ENCODE assay signal across 19 cellular contexts in the genomic region with DNA sequence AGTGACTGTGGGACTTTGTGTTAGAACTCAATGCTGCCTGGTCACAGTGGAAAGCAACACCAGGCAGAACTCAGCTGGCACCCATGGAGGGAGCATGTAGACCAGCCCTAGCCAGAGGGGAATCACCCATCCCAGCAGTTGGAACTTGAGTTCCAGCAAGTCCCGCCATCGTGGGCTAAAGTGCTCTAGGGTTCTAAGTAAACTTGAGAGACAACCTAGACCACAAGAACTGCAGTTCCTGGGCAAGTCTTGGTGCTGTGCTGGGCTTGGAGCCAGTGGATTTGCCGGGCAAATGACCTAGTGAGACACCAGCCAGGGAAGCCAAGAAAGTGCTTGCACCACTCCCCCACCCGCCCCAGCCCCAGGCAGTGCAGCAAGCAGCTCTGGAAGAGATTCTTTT. TPM values are rescaled to one million over a fixed set of nuclear protein-coding genes. Genes with fewer than 3 reads are reported as not detected.
DNase-seq lines count a peak whose midpoint lies in the region; ATAC-seq and TF ChIP-seq lines count a peak whose summit lies in the region.
"Had no signal": no experiment of that assay in that cellular context is flagged by ENCODE, and none has a peak within 500 bp of the region (broad histone marks: within the 10 kb centered on the region; RNA-seq: fewer than 3 reads in every experiment).

No MANE protein-coding gene starts in this region.

- H3K27me3 Mint-ChIP-seq in stimulated activated memory B cell treated with anti-CD40 and anti-IgM and Interleukin-4, amounts not matched to agents 10 μg/mL and 1 μg/mL and 100 μg/mL, for 72 hours = peaks cover under 1% of the 10 kb centered on the region

- no peaks in the 10 kb centered on the region for H3K9me3 ChIP-seq in body of pancreas
- H3K9me3 ChIP-seq in lung (ENCODE audit: control insufficient read depth in 2 of 2, insufficient read depth in 1 of 2, low read length in 1 of 2) = no peaks in the 10 kb centered on the region
- H3K9me3 ChIP-seq: adrenal gland, suprapubic skin had no signal

- H3K27ac ChIP-seq in body of pancreas = peak overlapping the region in 3 of 4 donors; percentile 15 to 70 (median 67)
- H3K27ac ChIP-seq in lung (ENCODE audit: low read depth in 1 of 2, low read length in 1 of 2) = no peak overlapping the region
- H3K27ac ChIP-seq: adrenal gland, cardiac muscle cell, heart right ventricle, suprapubic skin had no signal

- WGBS in body of pancreas, 2 donors = 17 to 63% methylated on average over 1 to 4 of the region's 4 CpGs
- 64 to 89% methylated on average over 4 of the region's 4 CpGs for WGBS in lung, 2 donors

- TF ChIP-seq CTCF in body of pancreas (IDR thresholded peaks at IDR 0.05) = no peak
- TF ChIP-seq CTCF in lung (IDR thresholded peaks at IDR 0.05; ENCODE audit: control extremely low read depth, extremely low read depth) = no peak

- no peaks in the 10 kb centered on the region for H3K27me3 ChIP-seq in body of pancreas
- no peaks in the 10 kb centered on the region for H3K27me3 ChIP-seq in lung (ENCODE audit: control insufficient read depth, insufficient read depth)
- H3K27me3 ChIP-seq: adrenal gland, suprapubic skin had no signal

- peaks cover 36% of the 10 kb centered on the region for H3K4me1 ChIP-seq in body of pancreas
- no peaks in the 10 kb centered on the region for H3K4me1 ChIP-seq in lung (ENCODE audit: control insufficient read depth in 2 of 2, insufficient read depth in 2 of 2, low read length in 2 of 2)
- H3K4me1 ChIP-seq: adrenal gland, suprapubic skin had no signal

- no peak overlapping the region for H3K4me3 Mint-ChIP-seq in stimulated activated memory B cell treated with anti-CD40 and anti-IgM and Interleukin-4, amounts not matched to agents 10 μg/mL and 1 μg/mL and 100 μg/mL, for 72 hours

- intact Hi-C loops in body of pancreas (cut with DNase I) = no loop called here

- no peaks in the 10 kb centered on the region for H3K9me3 Mint-ChIP-seq in stimulated activated memory B cell treated with anti-CD40 and anti-IgM and Interleukin-4, amounts not matched to agents 10 μg/mL and 1 μg/mL and 100 μg/mL, for 72 hours

- H3K27ac Mint-ChIP-seq in stimulated activated memory B cell treated with anti-CD40 and anti-IgM and Interleukin-4, amounts not matched to agents 10 μg/mL and 1 μg/mL and 100 μg/mL, for 72 hours = peak overlapping the region; percentile 26

- H3K4me3 ChIP-seq in body of pancreas = no peak overlapping the region
- no peak overlapping the region for H3K4me3 ChIP-seq in lung
- H3K4me3 ChIP-seq: adrenal gland, cardiac muscle cell, heart right ventricle, suprapubic skin had no signal

- TF ChIP-seq POLR2A in body of pancreas (IDR thresholded peaks at IDR 0.05) = no peak

- peaks cover 39% of the 10 kb centered on the region for H3K4me1 Mint-ChIP-seq in stimulated activated memory B cell treated with anti-CD40 and anti-IgM and Interleukin-4, amounts not matched to agents 10 μg/mL and 1 μg/mL and 100 μg/mL, for 72 hours

- DNase-seq in EH (ENCODE audit: low read depth) = peak; percentile 79
- DNase-seq in body of pancreas = peak; percentile 49 to 74 (median 69)
- DNase-seq in lung (ENCODE audit: low spot score) = peak; percentile 25
- no peak for DNase-seq in foreskin melanocyte
- no peak for DNase-seq in stimulated activated CD4-positive, alpha-beta T cell treated with anti-CD3 and anti-CD28 coated beads, Interleukin-4, amount 100 ng/mL, for 24 hours
- no peak for DNase-seq in activated T-cell treated with anti-CD3 and anti-CD28 coated beads for 4 hours
- DNase-seq: AML-193; COR-L47; heart right ventricle; KG1; NCI-H1092; NCI-H2081; NCI-H524; stimulated activated CD4-positive, alpha-beta T cell treated with anti-CD3 and anti-CD28 coated beads, Interleukin-4, amount 100 ng/mL, for 4 hours had no signal

- no peaks in the 10 kb centered on the region for H3K36me3 Mint-ChIP-seq in stimulated activated memory B cell treated with anti-CD40 and anti-IgM and Interleukin-4, amounts not matched to agents 10 μg/mL and 1 μg/mL and 100 μg/mL, for 72 hours

- H3K36me3 ChIP-seq in body of pancreas (replicated peaks in 1 of 2; ENCODE audit: insufficient read depth in 1 of 2, low read depth in 2 of 2) (no peaks in the 10 kb centered on the region), lung (ENCODE audit: control insufficient read depth in 2 of 2, insufficient read depth in 2 of 2, low read length in 2 of 2) (no peaks in the 10 kb centered on the region)
- H3K36me3 ChIP-seq: adrenal gland, cardiac muscle cell, heart right ventricle, suprapubic skin had no signal

- ATAC-seq in body of pancreas (peak; percentile 71), lung (ENCODE audit: insufficient read depth, low FRiP score) (no peak), GM19467 (IDR thresholded peaks at IDR 0.05; ENCODE audit: unreplicated experiment) (no peak)
- no peak for ATAC-seq in stimulated activated memory B cell treated with anti-CD40 and anti-IgM and Interleukin-4, amounts not matched to agents 10 μg/mL and 1 μg/mL and 100 μg/mL, for 72 hours
- ATAC-seq: heart right ventricle had no signal

RNA-seq across cellular contexts. Expression of a gene that starts 24.4 kb away (rescaled TPM):
- 10 to 100 TPM in 1 of 2 donors, 1 to 10 TPM in 1; 2.9 to 25.4 TPM for total RNA-seq in body of pancreas
- total RNA-seq in lung = 10 to 100 TPM; 18.5 to 35.6 TPM
- polyA plus RNA-seq in lung = 10 to 100 TPM; 57.7 to 61.6 TPM
- polyA plus RNA-seq: cardiac muscle cell had no signal

RNA-seq across cellular contexts. Expression of a gene that starts 42.1 kb away (rescaled TPM):
- total RNA-seq in body of pancreas (10 to 100 TPM; 20.4 to 23.3 TPM), lung (10 to 100 TPM in 1 of 2 donors, 1 to 10 TPM in 1; 4.2 to 15.4 TPM)
- 10 to 100 TPM; 11.4 to 15.4 TPM for polyA plus RNA-seq in lung

Comparison
In these comparisons a context has a peak if more than half of its experiments do, and no peak if none do; other contexts are left out.
1. DNase-seq: peak in EH (single experiment), body of pancreas (4 of 4) and lung (single experiment); none in foreskin melanocyte (single experiment), stimulated activated CD4-positive, alpha-beta T cell treated with anti-CD3 and anti-CD28 coated beads, Interleukin-4, amount 100 ng/mL, for 24 hours (single experiment) and activated T-cell treated with anti-CD3 and anti-CD28 coated beads for 4 hours (single experiment).
2. H3K27ac ChIP-seq: peak in body of pancreas (3 of 4); none in lung (0 of 2).